ENCODE assay signal across 7 cellular contexts in genomic region chr5:36090033-36090432, GRCh38. TPM values are rescaled to one million over a fixed set of nuclear protein-coding genes. Genes with fewer than 3 reads are reported as not detected.
DNase-seq lines count a peak whose midpoint lies in the region; ATAC-seq and TF ChIP-seq lines count a peak whose summit lies in the region.

No MANE protein-coding gene starts in this region.

- TF ChIP-seq CTCF in GM12872 (IDR thresholded peaks at IDR 0.05; ENCODE audit: insufficient read depth, low read depth, low read length) (peak; percentile 75), neural crest cell (conservative IDR thresholded peaks at IDR 0.05) (peak; percentile 48)
- peak; percentile 14 for TF ChIP-seq CTCF in activated CD8-positive, alpha-beta T cell treated with anti-CD3 and anti-CD28 coated beads for 36 hours (IDR thresholded peaks at IDR 0.05)

- no peak overlapping the region for H3K4me3 Mint-ChIP-seq in activated CD8-positive, alpha-beta T cell treated with anti-CD3 and anti-CD28 coated beads for 36 hours
- H3K4me3 Mint-ChIP-seq in neural crest cell: no peak overlapping the region
- no peak overlapping the region for H3K4me3 Mint-ChIP-seq in T-helper 2 cell treated with Interferon-gamma antibody and Interleukin-4, amounts not matched to agents 5 μg/mL and 100 μg/mL, for 36 hours

- POLR2A ChIA-PET in activated CD8-positive, alpha-beta T cell treated with anti-CD3 and anti-CD28 coated beads for 36 hours (lab: Charles Lee): interaction anchor here (0.6 to 1.2 kb wide), 2 partner anchors 62 to 165 kb away, joined by 3 read pairs; partner anchors contain the start of gene SKP2

- H3K4me1 Mint-ChIP-seq in activated CD8-positive, alpha-beta T cell treated with anti-CD3 and anti-CD28 coated beads for 36 hours (ENCODE audit: low read depth): no peaks in the 10 kb centered on the region
- no peaks in the 10 kb centered on the region for H3K4me1 Mint-ChIP-seq in neural crest cell
- H3K4me1 Mint-ChIP-seq in T-helper 2 cell treated with Interferon-gamma antibody and Interleukin-4, amounts not matched to agents 5 μg/mL and 100 μg/mL, for 36 hours (ENCODE audit: low read depth): no peaks in the 10 kb centered on the region

- peaks cover 4% of the 10 kb centered on the region for H3K27me3 Mint-ChIP-seq in activated CD8-positive, alpha-beta T cell treated with anti-CD3 and anti-CD28 coated beads for 36 hours
- H3K27me3 Mint-ChIP-seq in neural crest cell (ENCODE audit: low read depth): peaks cover 12% of the 10 kb centered on the region
- H3K27me3 Mint-ChIP-seq in T-helper 2 cell treated with Interferon-gamma antibody and Interleukin-4, amounts not matched to agents 5 μg/mL and 100 μg/mL, for 36 hours (ENCODE audit: low read depth): no peaks in the 10 kb centered on the region

- DNase-seq in Kasumi-1 (lab: John Stamatoyannopoulos, UW): peak; percentile 59 to 72
- DNase-seq in activated CD8-positive, alpha-beta T cell treated with anti-CD3 and anti-CD28 coated beads for 36 hours: peak; percentile 43
- DNase-seq in neural crest cell (ENCODE audit: low read depth, low spot score): no peak
- no peak for DNase-seq in T-helper 9 cell
- DNase-seq in T-helper 2 cell treated with Interferon-gamma antibody and Interleukin-4, amounts not matched to agents 5 μg/mL and 100 μg/mL, for 36 hours (ENCODE audit: low spot score): no peak

- H3K36me3 Mint-ChIP-seq in activated CD8-positive, alpha-beta T cell treated with anti-CD3 and anti-CD28 coated beads for 36 hours (ENCODE audit: low read depth): no peaks in the 10 kb centered on the region
- H3K36me3 Mint-ChIP-seq in neural crest cell (ENCODE audit: low read depth): no peaks in the 10 kb centered on the region
- H3K36me3 Mint-ChIP-seq in T-helper 2 cell treated with Interferon-gamma antibody and Interleukin-4, amounts not matched to agents 5 μg/mL and 100 μg/mL, for 36 hours (ENCODE audit: low read depth): no peaks in the 10 kb centered on the region

- intact Hi-C loops in activated CD8-positive, alpha-beta T cell treated with anti-CD3 and anti-CD28 coated beads for 36 hours (cut with micrococcal nuclease): no loop called here

- H3K9me3 Mint-ChIP-seq in activated CD8-positive, alpha-beta T cell treated with anti-CD3 and anti-CD28 coated beads for 36 hours: peaks cover 5% of the 10 kb centered on the region
- H3K9me3 Mint-ChIP-seq in neural crest cell: peaks cover 3% of the 10 kb centered on the region
- H3K9me3 Mint-ChIP-seq in T-helper 2 cell treated with Interferon-gamma antibody and Interleukin-4, amounts not matched to agents 5 μg/mL and 100 μg/mL, for 36 hours: no peaks in the 10 kb centered on the region

- H3K27ac Mint-ChIP-seq in activated CD8-positive, alpha-beta T cell treated with anti-CD3 and anti-CD28 coated beads for 36 hours: no peak overlapping the region
- H3K27ac Mint-ChIP-seq in neural crest cell (ENCODE audit: unreplicated experiment): no peak overlapping the region
- no peak overlapping the region for H3K27ac Mint-ChIP-seq in T-helper 2 cell treated with Interferon-gamma antibody and Interleukin-4, amounts not matched to agents 5 μg/mL and 100 μg/mL, for 36 hours

- CTCF ChIA-PET in activated CD8-positive, alpha-beta T cell treated with anti-CD3 and anti-CD28 coated beads for 36 hours (lab: Charles Lee): interaction anchor here (0.9 to 3.7 kb wide), 2 partner anchors 11 to 15 kb away, joined by 4 to 25 read pairs; no protein-coding TSS in a partner anchor

- peak; percentile 68 for ATAC-seq in GM21529 (IDR thresholded peaks at IDR 0.05; ENCODE audit: unreplicated experiment)
- peak; percentile 71 for ATAC-seq in activated CD8-positive, alpha-beta T cell treated with anti-CD3 and anti-CD28 coated beads for 36 hours

RNA-seq across cellular contexts. Expression of gene UGT3A2, which starts 23.4 kb away (rescaled TPM):
- total RNA-seq in activated CD8-positive, alpha-beta T cell treated with anti-CD3 and anti-CD28 coated beads for 36 hours: not detected
- 0.64 and 0.79 TPM in 2 replicates for total RNA-seq in neural crest cell

Comparison
In these comparisons a context has a peak if more than half of its experiments do, and no peak if none do; other contexts are left out.
1. CTCF ChIP-seq: peak in every context shown above with its lines; median percentile 75 in GM12872; 48 in neural crest cell; 14 in activated CD8-positive, alpha-beta T cell treated with anti-CD3 and anti-CD28 coated beads for 36 hours.
2. DNase-seq: peak in Kasumi-1 (2 of 2) and activated CD8-positive, alpha-beta T cell treated with anti-CD3 and anti-CD28 coated beads for 36 hours (single experiment); none in neural crest cell (single experiment), T-helper 9 cell (single experiment) and T-helper 2 cell treated with Interferon-gamma antibody and Interleukin-4, amounts not matched to agents 5 μg/mL and 100 μg/mL, for 36 hours (single experiment).